ENCODE assay signal across 1 cellular context in genomic region chr7:75950111-75950681, GRCh38.
TF ChIP-seq lines count a peak whose summit lies in the region.

No MANE protein-coding gene starts in this region.

TF ChIP-seq in HepG2, 621 proteins besides CTCF, POLR2A, EP300 and RAD21:
- no peak for TF ChIP-seq JUND (CRISPR knock-in tag; IDR thresholded peaks at IDR 0.05)
- TF ChIP-seq RCOR2 (CRISPR knock-in tag; IDR thresholded peaks at IDR 0.05), result no peak
- TF ChIP-seq HNRNPK (IDR thresholded peaks at IDR 0.05; ENCODE audit: low read depth, low read length, poor library complexity, severe bottlenecking), result no peak
- TF ChIP-seq, protein P1, sequence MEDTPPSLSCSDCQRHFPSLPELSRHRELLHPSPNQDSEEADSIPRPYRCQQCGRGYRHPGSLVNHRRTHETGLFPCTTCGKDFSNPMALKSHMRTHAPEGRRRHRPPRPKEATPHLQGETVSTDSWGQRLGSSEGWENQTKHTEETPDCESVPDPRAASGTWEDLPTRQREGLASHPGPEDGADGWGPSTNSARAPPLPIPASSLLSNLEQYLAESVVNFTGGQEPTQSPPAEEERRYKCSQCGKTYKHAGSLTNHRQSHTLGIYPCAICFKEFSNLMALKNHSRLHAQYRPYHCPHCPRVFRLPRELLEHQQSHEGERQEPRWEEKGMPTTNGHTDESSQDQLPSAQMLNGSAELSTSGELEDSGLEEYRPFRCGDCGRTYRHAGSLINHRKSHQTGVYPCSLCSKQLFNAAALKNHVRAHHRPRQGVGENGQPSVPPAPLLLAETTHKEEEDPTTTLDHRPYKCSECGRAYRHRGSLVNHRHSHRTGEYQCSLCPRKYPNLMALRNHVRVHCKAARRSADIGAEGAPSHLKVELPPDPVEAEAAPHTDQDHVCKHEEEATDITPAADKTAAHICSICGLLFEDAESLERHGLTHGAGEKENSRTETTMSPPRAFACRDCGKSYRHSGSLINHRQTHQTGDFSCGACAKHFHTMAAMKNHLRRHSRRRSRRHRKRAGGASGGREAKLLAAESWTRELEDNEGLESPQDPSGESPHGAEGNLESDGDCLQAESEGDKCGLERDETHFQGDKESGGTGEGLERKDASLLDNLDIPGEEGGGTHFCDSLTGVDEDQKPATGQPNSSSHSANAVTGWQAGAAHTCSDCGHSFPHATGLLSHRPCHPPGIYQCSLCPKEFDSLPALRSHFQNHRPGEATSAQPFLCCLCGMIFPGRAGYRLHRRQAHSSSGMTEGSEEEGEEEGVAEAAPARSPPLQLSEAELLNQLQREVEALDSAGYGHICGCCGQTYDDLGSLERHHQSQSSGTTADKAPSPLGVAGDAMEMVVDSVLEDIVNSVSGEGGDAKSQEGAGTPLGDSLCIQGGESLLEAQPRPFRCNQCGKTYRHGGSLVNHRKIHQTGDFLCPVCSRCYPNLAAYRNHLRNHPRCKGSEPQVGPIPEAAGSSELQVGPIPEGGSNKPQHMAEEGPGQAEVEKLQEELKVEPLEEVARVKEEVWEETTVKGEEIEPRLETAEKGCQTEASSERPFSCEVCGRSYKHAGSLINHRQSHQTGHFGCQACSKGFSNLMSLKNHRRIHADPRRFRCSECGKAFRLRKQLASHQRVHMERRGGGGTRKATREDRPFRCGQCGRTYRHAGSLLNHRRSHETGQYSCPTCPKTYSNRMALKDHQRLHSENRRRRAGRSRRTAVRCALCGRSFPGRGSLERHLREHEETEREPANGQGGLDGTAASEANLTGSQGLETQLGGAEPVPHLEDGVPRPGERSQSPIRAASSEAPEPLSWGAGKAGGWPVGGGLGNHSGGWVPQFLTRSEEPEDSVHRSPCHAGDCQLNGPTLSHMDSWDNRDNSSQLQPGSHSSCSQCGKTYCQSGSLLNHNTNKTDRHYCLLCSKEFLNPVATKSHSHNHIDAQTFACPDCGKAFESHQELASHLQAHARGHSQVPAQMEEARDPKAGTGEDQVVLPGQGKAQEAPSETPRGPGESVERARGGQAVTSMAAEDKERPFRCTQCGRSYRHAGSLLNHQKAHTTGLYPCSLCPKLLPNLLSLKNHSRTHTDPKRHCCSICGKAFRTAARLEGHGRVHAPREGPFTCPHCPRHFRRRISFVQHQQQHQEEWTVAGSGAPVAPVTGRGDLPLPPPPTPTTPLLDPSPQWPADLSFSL (CRISPR knock-in tag; IDR thresholded peaks at IDR 0.05), result no peak
- no peak for TF ChIP-seq RFX5 (IDR thresholded peaks at IDR 0.05; ENCODE audit: low read depth, low read length)
- no peak for TF ChIP-seq TP53 (CRISPR knock-in tag; conservative IDR thresholded peaks at IDR 0.05)
- peak; percentile 19 for TF ChIP-seq RBM22 (optimal IDR thresholded peaks at IDR 0.05; ENCODE audit: low read length)
- TF ChIP-seq ZNF263 (CRISPR knock-in tag; IDR thresholded peaks at IDR 0.05), result peak; percentile 26; the same call in 1 of the 2 replicates
- no peak for TF ChIP-seq TOE1 (CRISPR knock-in tag; IDR thresholded peaks at IDR 0.05)
- 0 out of 2 replicates have a peak, but pooled peaks have one; percentile 32 for TF ChIP-seq ZBTB38 (CRISPR knock-in tag; IDR thresholded peaks at IDR 0.05)
